In genomic region chr12:39412210-39412609, GRCh38 we compare ENCODE assay signal across 27 cellular contexts.
"Had no signal": no experiment of that assay in that cellular context is flagged by ENCODE, and none has a peak within 500 bp of the region (broad histone marks: within the 10 kb centered on the region; RNA-seq: fewer than 3 reads in every experiment).

No MANE protein-coding gene starts in this region.

- H3K27me3 ChIP-seq: brain microvascular endothelial cell, gastroesophageal sphincter, left lung, suprapubic skin, tibial nerve had no signal

- H3K4me3 Mint-ChIP-seq: activated CD4-positive, alpha-beta memory T cell treated with anti-CD3 and anti-CD28 coated beads, Interleukin-2, amount 10 ng/mL, durations not matched to agents 7 days and 5 days; activated CD4-positive, alpha-beta T cell treated with anti-CD3 and anti-CD28 coated beads, Interleukin-2, amount 10 ng/mL, durations not matched to agents 7 days and 5 days; activated naive CD4-positive, alpha-beta T cell treated with anti-CD3 and anti-CD28 coated beads, Interleukin-2, amount 10 ng/mL, durations not matched to agents 7 days and 5 days; activated T-cell treated with anti-CD3 and anti-CD28 coated beads, Interleukin-2, amount 50 U/mL, for 24 hours; effector memory CD8-positive, alpha-beta T cell; natural killer cell treated with Interleukin-12 subunit alpha and Interleukin-12 subunit beta and Interleukin-15 and Interleukin-18, amount 100 ng/mL, for 72 hours had no signal

- H3K4me3 ChIP-seq: gastroesophageal sphincter, left lung, lung, mucosa of descending colon, suprapubic skin, tibial nerve had no signal

- H3K36me3 ChIP-seq: brain microvascular endothelial cell, left lung, suprapubic skin had no signal

- ATAC-seq: effector memory CD8-positive, alpha-beta T cell; gastroesophageal sphincter; left lung; mucosa of descending colon; natural killer cell treated with Interleukin-12 subunit alpha and Interleukin-12 subunit beta and Interleukin-15 and Interleukin-18, amount 100 ng/mL, for 72 hours; right cardiac atrium had no signal

- H3K27ac Mint-ChIP-seq: activated CD4-positive, alpha-beta memory T cell treated with anti-CD3 and anti-CD28 coated beads, Interleukin-2, amount 10 ng/mL, durations not matched to agents 7 days and 5 days; activated CD4-positive, alpha-beta T cell treated with anti-CD3 and anti-CD28 coated beads, Interleukin-2, amount 10 ng/mL, durations not matched to agents 7 days and 5 days; activated naive CD4-positive, alpha-beta T cell treated with anti-CD3 and anti-CD28 coated beads, Interleukin-2, amount 10 ng/mL, durations not matched to agents 7 days and 5 days; activated T-cell treated with anti-CD3 and anti-CD28 coated beads, Interleukin-2, amount 50 U/mL, for 24 hours; effector memory CD8-positive, alpha-beta T cell; natural killer cell treated with Interleukin-12 subunit alpha and Interleukin-12 subunit beta and Interleukin-15 and Interleukin-18, amount 100 ng/mL, for 72 hours had no signal

- H3K27ac ChIP-seq: brain microvascular endothelial cell, gastroesophageal sphincter, left lung, suprapubic skin, tibial nerve had no signal

- H3K4me1 ChIP-seq: gastroesophageal sphincter, left lung, suprapubic skin had no signal

- H3K27me3 Mint-ChIP-seq: activated CD4-positive, alpha-beta memory T cell treated with anti-CD3 and anti-CD28 coated beads, Interleukin-2, amount 10 ng/mL, durations not matched to agents 7 days and 5 days; activated CD4-positive, alpha-beta T cell treated with anti-CD3 and anti-CD28 coated beads, Interleukin-2, amount 10 ng/mL, durations not matched to agents 7 days and 5 days; activated naive CD4-positive, alpha-beta T cell treated with anti-CD3 and anti-CD28 coated beads, Interleukin-2, amount 10 ng/mL, durations not matched to agents 7 days and 5 days; activated T-cell treated with anti-CD3 and anti-CD28 coated beads, Interleukin-2, amount 50 U/mL, for 24 hours; effector memory CD8-positive, alpha-beta T cell; natural killer cell treated with Interleukin-12 subunit alpha and Interleukin-12 subunit beta and Interleukin-15 and Interleukin-18, amount 100 ng/mL, for 72 hours had no signal

- H3K36me3 Mint-ChIP-seq: activated naive CD4-positive, alpha-beta T cell treated with anti-CD3 and anti-CD28 coated beads, Interleukin-2, amount 10 ng/mL, durations not matched to agents 7 days and 5 days; natural killer cell treated with Interleukin-12 subunit alpha and Interleukin-12 subunit beta and Interleukin-15 and Interleukin-18, amount 100 ng/mL, for 72 hours had no signal

- DNase-seq: activated CD4-positive, alpha-beta memory T cell treated with anti-CD3 and anti-CD28 coated beads, Interleukin-2, amount 10 ng/mL, durations not matched to agents 7 days and 5 days; activated CD4-positive, alpha-beta T cell treated with anti-CD3 and anti-CD28 coated beads for 1 hour; activated CD4-positive, alpha-beta T cell treated with anti-CD3 and anti-CD28 coated beads, Interleukin-2, amount 10 ng/mL, durations not matched to agents 7 days and 5 days; activated CD8-positive, alpha-beta memory T cell treated with anti-CD3 and anti-CD28 coated beads, Interleukin-2, amount 50 U/mL, for 48 hours; activated gamma-delta T cell; activated naive CD4-positive, alpha-beta T cell treated with anti-CD3 and anti-CD28 coated beads, Interleukin-2, amount 10 ng/mL, durations not matched to agents 7 days and 5 days; activated T-cell treated with anti-CD3 and anti-CD28 coated beads, Interleukin-2, amount 50 U/mL, for 24 hours; amniotic stem cell; brain microvascular endothelial cell; caudate nucleus; cortex of kidney; effector memory CD8-positive, alpha-beta T cell; head of caudate nucleus; hippocampal formation; left lung; mesendoderm; mucosa of descending colon; right cardiac atrium; stimulated activated CD4-positive, alpha-beta T cell treated with anti-CD3 and anti-CD28 coated beads, Interleukin-15, amount 100 ng/mL, for 24 hours; stimulated activated CD4-positive, alpha-beta T cell treated with anti-CD3 and anti-CD28 coated beads, Interleukin-2, amount 100 ng/mL, for 24 hours; stimulated activated naive CD4-positive, alpha-beta T cell; T1000 had no signal

- H3K9me3 ChIP-seq: gastroesophageal sphincter, left lung, mucosa of descending colon, suprapubic skin, tibial nerve had no signal

- H3K9me3 Mint-ChIP-seq: activated CD4-positive, alpha-beta memory T cell treated with anti-CD3 and anti-CD28 coated beads, Interleukin-2, amount 10 ng/mL, durations not matched to agents 7 days and 5 days; activated CD4-positive, alpha-beta T cell treated with anti-CD3 and anti-CD28 coated beads, Interleukin-2, amount 10 ng/mL, durations not matched to agents 7 days and 5 days; activated naive CD4-positive, alpha-beta T cell treated with anti-CD3 and anti-CD28 coated beads, Interleukin-2, amount 10 ng/mL, durations not matched to agents 7 days and 5 days; activated T-cell treated with anti-CD3 and anti-CD28 coated beads, Interleukin-2, amount 50 U/mL, for 24 hours; effector memory CD8-positive, alpha-beta T cell; natural killer cell treated with Interleukin-12 subunit alpha and Interleukin-12 subunit beta and Interleukin-15 and Interleukin-18, amount 100 ng/mL, for 72 hours had no signal
